1 cellular context compared by ENCODE assay signal in genomic region chr5:14667290-14667689, GRCh38.
A peak's percentile ranks its signal among the peaks of the same experiment; 100 is the strongest.
TF ChIP-seq lines count a peak whose summit lies in the region.

No MANE protein-coding gene starts in this region.

TF ChIP-seq in GM12878, 131 proteins besides CTCF, POLR2A, EP300 and RAD21:
- TF ChIP-seq ZBED1 (IDR thresholded peaks at IDR 0.05; ENCODE audit: borderline replicate concordance): no peak
- no peak for TF ChIP-seq CHD4 (IDR thresholded peaks at IDR 0.05)
- TF ChIP-seq ZBTB33 (IDR thresholded peaks at IDR 0.05): no peak
- TF ChIP-seq CREM (IDR thresholded peaks at IDR 0.05; ENCODE audit: low read depth): no peak
- TF ChIP-seq BHLHE40 (IDR thresholded peaks at IDR 0.05; ENCODE audit: borderline replicate concordance in 1 of 2, low read depth in 2 of 2, low read length in 1 of 2): peak in 1 of 2 experiments; percentile 47; a peak in 2 of 4 replicates
- 0 out of 2 replicates have a peak, but pooled peaks have one; percentile 2 for TF ChIP-seq RUNX3 (IDR thresholded peaks at IDR 0.05; ENCODE audit: low read length)
- TF ChIP-seq RB1 (IDR thresholded peaks at IDR 0.05; ENCODE audit: borderline replicate concordance): no peak
- TF ChIP-seq FOXK2 (IDR thresholded peaks at IDR 0.05): no peak
- no peak for TF ChIP-seq ZNF207 (IDR thresholded peaks at IDR 0.05; ENCODE audit: borderline replicate concordance)
- no peak for TF ChIP-seq PBX3 (IDR thresholded peaks at IDR 0.05; ENCODE audit: insufficient replicate concordance, low read depth, low read length)
- TF ChIP-seq ZNF687 (IDR thresholded peaks at IDR 0.05): no peak
- TF ChIP-seq NR2C2 (IDR thresholded peaks at IDR 0.05; ENCODE audit: borderline replicate concordance, control insufficient read depth, insufficient read length, low read depth): no peak
